Comparison of ENCODE assay signal across 18 cellular contexts in genomic region chr14:68583527-68584275, GRCh38.
DNase-seq lines count a peak whose midpoint lies in the region; ATAC-seq and TF ChIP-seq lines count a peak whose summit lies in the region.
"Had no signal": no experiment of that assay in that cellular context is flagged by ENCODE, and none has a peak within 500 bp of the region (broad histone marks: within the 10 kb centered on the region; RNA-seq: fewer than 3 reads in every experiment).

No MANE protein-coding gene starts in this region.

- DNase-seq in NCI-H2029 (lab: John Stamatoyannopoulos, UW) (peak; percentile 23), NCI-H2029 treated with DMSO at 0.1 percent for 48 hours (lab: John Stamatoyannopoulos, UW) (no peak), mesothelial cell of epicardium (ENCODE audit: low spot score in 2 of 2, unreplicated experiment in 2 of 2) (no peak), upper lobe of left lung (peak; percentile 24 to 70), SKM-1 (lab: John Stamatoyannopoulos, UW; ENCODE audit: unreplicated experiment) (no peak)
- no peak for DNase-seq in activated CD8-positive, alpha-beta memory T cell treated with anti-CD3 and anti-CD28 coated beads, Interleukin-2, amount 50 U/mL, for 4 hours
- no peak for DNase-seq in activated CD4-positive, alpha-beta T cell treated with anti-CD3 and anti-CD28 coated beads for 36 hours
- DNase-seq: 8988T; activated CD4-positive, alpha-beta T cell treated with anti-CD3 and anti-CD28 coated beads for 4 hours; activated naive CD4-positive, alpha-beta T cell; aorta; hippocampal formation; NCI-H1930; PC-3; SK-N-SH; stimulated activated CD4-positive, alpha-beta T cell treated with anti-CD3 and anti-CD28 coated beads, Interleukin-2, amount 100 ng/mL, for 48 hours had no signal

- peaks cover 11% of the 10 kb centered on the region for H3K36me3 Mint-ChIP-seq in mesothelial cell of epicardium
- H3K36me3 Mint-ChIP-seq in activated CD4-positive, alpha-beta T cell treated with anti-CD3 and anti-CD28 coated beads for 36 hours (ENCODE audit: low read depth): peaks cover 3% of the 10 kb centered on the region

- POLR2A ChIA-PET in activated CD4-positive, alpha-beta T cell treated with anti-CD3 and anti-CD28 coated beads for 36 hours (lab: Charles Lee): no interaction called here

- H3K9me3 ChIP-seq in upper lobe of left lung: no peaks in the 10 kb centered on the region
- H3K9me3 ChIP-seq: SK-N-SH had no signal

- CTCF ChIA-PET in activated CD4-positive, alpha-beta T cell treated with anti-CD3 and anti-CD28 coated beads for 36 hours (lab: Charles Lee): no interaction called here

- no peak for TF ChIP-seq CTCF in mesothelial cell of epicardium (IDR thresholded peaks at IDR 0.05; ENCODE audit: unreplicated experiment)
- no peak for TF ChIP-seq CTCF in upper lobe of left lung (IDR thresholded peaks at IDR 0.05)

- peaks cover 9 to 35% (median 15%) of the 10 kb centered on the region in 4 donors for H3K4me1 ChIP-seq in upper lobe of left lung

- 77 to 80% methylated on average over 2 to 12 of the region's 13 CpGs for WGBS in upper lobe of left lung, 2 donors

- peak overlapping the region in 2 of 4 donors; percentile 33 to 59 for H3K27ac ChIP-seq in upper lobe of left lung
- H3K27ac ChIP-seq: HL-60 had no signal

- H3K27ac Mint-ChIP-seq in mesothelial cell of epicardium: peak overlapping the region; percentile 23
- H3K27ac Mint-ChIP-seq in activated CD4-positive, alpha-beta T cell treated with anti-CD3 and anti-CD28 coated beads for 36 hours: no peak overlapping the region

- no peaks in the 10 kb centered on the region for H3K27me3 Mint-ChIP-seq in mesothelial cell of epicardium (ENCODE audit: low read depth)
- H3K27me3 Mint-ChIP-seq in activated CD4-positive, alpha-beta T cell treated with anti-CD3 and anti-CD28 coated beads for 36 hours: no peaks in the 10 kb centered on the region

- TF ChIP-seq POLR2A in upper lobe of left lung (IDR thresholded peaks at IDR 0.05): no peak

- no peak overlapping the region for H3K4me3 ChIP-seq in upper lobe of left lung

- peak in 1 of 4 donors; percentile 42 for TF ChIP-seq EP300 in upper lobe of left lung (IDR thresholded peaks at IDR 0.05)

- H3K36me3 ChIP-seq in upper lobe of left lung: no peaks in the 10 kb centered on the region

- H3K9me3 Mint-ChIP-seq in mesothelial cell of epicardium: peaks cover 13% of the 10 kb centered on the region
- H3K9me3 Mint-ChIP-seq in activated CD4-positive, alpha-beta T cell treated with anti-CD3 and anti-CD28 coated beads for 36 hours (ENCODE audit: low read depth): peaks cover 3% of the 10 kb centered on the region

- no peaks in the 10 kb centered on the region for H3K27me3 ChIP-seq in upper lobe of left lung

- peak; percentile 54 for ATAC-seq in esophagus mucosa
- ATAC-seq in upper lobe of left lung (ENCODE audit: low FRiP score in 2 of 2): peak; percentile 9 to 25
- ATAC-seq in activated CD4-positive, alpha-beta T cell treated with anti-CD3 and anti-CD28 coated beads for 36 hours: no peak
- ATAC-seq: PC-3 had no signal

- H3K4me3 Mint-ChIP-seq in mesothelial cell of epicardium: no peak overlapping the region
- H3K4me3 Mint-ChIP-seq in activated CD4-positive, alpha-beta T cell treated with anti-CD3 and anti-CD28 coated beads for 36 hours: no peak overlapping the region

- peaks cover 47% of the 10 kb centered on the region for H3K4me1 Mint-ChIP-seq in mesothelial cell of epicardium
- H3K4me1 Mint-ChIP-seq in activated CD4-positive, alpha-beta T cell treated with anti-CD3 and anti-CD28 coated beads for 36 hours: no peaks in the 10 kb centered on the region

- intact Hi-C loops in activated CD4-positive, alpha-beta T cell treated with anti-CD3 and anti-CD28 coated beads for 36 hours (cut with DNase I, micrococcal nuclease): no loop called here

Comparison
In these comparisons a context has a peak if more than half of its experiments do, and no peak if none do; other contexts are left out.
1. DNase-seq: peak in NCI-H2029 (single experiment) and upper lobe of left lung (2 of 2); none in NCI-H2029 treated with DMSO at 0.1 percent for 48 hours (single experiment), mesothelial cell of epicardium (0 of 2), activated CD8-positive, alpha-beta memory T cell treated with anti-CD3 and anti-CD28 coated beads, Interleukin-2, amount 50 U/mL, for 4 hours (single experiment), activated CD4-positive, alpha-beta T cell treated with anti-CD3 and anti-CD28 coated beads for 36 hours (single experiment) and SKM-1 (single experiment).